In genomic region chr17:22090263-22090935, GRCh38 we compare ENCODE assay signal across 17 cellular contexts.
"Had no signal": no experiment of that assay in that cellular context is flagged by ENCODE, and none has a peak within 500 bp of the region (broad histone marks: within the 10 kb centered on the region; RNA-seq: fewer than 3 reads in every experiment).

No MANE protein-coding gene starts in this region.

- H3K4me3 Mint-ChIP-seq: naive thymus-derived CD4-positive, alpha-beta T cell had no signal

- H3K9me3 ChIP-seq: colonic mucosa, esophagus squamous epithelium, gastroesophageal sphincter, neutrophil, thyroid gland, upper lobe of left lung, vagina had no signal

- H3K27ac Mint-ChIP-seq: naive thymus-derived CD4-positive, alpha-beta T cell had no signal

- H3K27ac ChIP-seq: colonic mucosa, esophagus squamous epithelium, gastroesophageal sphincter, neutrophil, skin epidermis, thyroid gland, upper lobe of left lung, vagina had no signal

- H3K27me3 Mint-ChIP-seq: naive thymus-derived CD4-positive, alpha-beta T cell had no signal

- H3K27me3 ChIP-seq: colonic mucosa, esophagus squamous epithelium, gastroesophageal sphincter, neutrophil, thyroid gland, upper lobe of left lung, vagina had no signal

- H3K36me3 ChIP-seq: colonic mucosa, esophagus squamous epithelium, gastroesophageal sphincter, neutrophil, thyroid gland, upper lobe of left lung, vagina had no signal

- DNase-seq: colonic mucosa; dermis blood vessel endothelial cell; esophagus squamous epithelium; foreskin fibroblast; kidney glomerular epithelial cell; naive thymus-derived CD4-positive, alpha-beta T cell; posterior cingulate gyrus; stimulated activated CD4-positive, alpha-beta T cell treated with anti-CD3 and anti-CD28 coated beads, Interleukin-2, amount 100 ng/mL, for 24 hours; stimulated activated CD4-positive, alpha-beta T cell treated with anti-CD3 and anti-CD28 coated beads, Interleukin-4, amount 100 ng/mL, for 4 hours; stimulated activated naive CD4-positive, alpha-beta T cell; thyroid gland; upper lobe of left lung had no signal

- H3K4me1 ChIP-seq: colonic mucosa, esophagus squamous epithelium, gastroesophageal sphincter, thyroid gland, upper lobe of left lung, vagina had no signal

- H3K4me1 Mint-ChIP-seq: naive thymus-derived CD4-positive, alpha-beta T cell had no signal

- ATAC-seq: gastroesophageal sphincter; naive thymus-derived CD4-positive, alpha-beta T cell; sciatic nerve had no signal

- H3K4me3 ChIP-seq: colonic mucosa, esophagus squamous epithelium, gastroesophageal sphincter, skin epidermis, thyroid gland, upper lobe of left lung, vagina had no signal
